Comparison of ENCODE assay signal across 11 cellular contexts in genomic region chr1:209988706-209989105, GRCh38. TPM values are rescaled to one million over a fixed set of nuclear protein-coding genes. Genes with fewer than 3 reads are reported as not detected.
"Had no signal": no experiment of that assay in that cellular context is flagged by ENCODE, and none has a peak within 500 bp of the region (broad histone marks: within the 10 kb centered on the region; RNA-seq: fewer than 3 reads in every experiment).

No MANE protein-coding gene starts in this region.

- H3K4me3 ChIP-seq: prostate gland, sigmoid colon, tibial nerve had no signal

- H3K4me1 ChIP-seq: prostate gland, sigmoid colon, tibial nerve had no signal

- H3K9me3 ChIP-seq: prostate gland, sigmoid colon had no signal

- ATAC-seq: stimulated activated naive B cell treated with anti-CD40 and anti-IgM and Interleukin-4, amounts not matched to agents 10 μg/mL and 1 μg/mL and 100 μg/mL, for 72 hours; T-helper 17 cell had no signal

- DNase-seq: activated CD4-positive, CD25-positive, alpha-beta regulatory T cell; amniotic stem cell; mesendoderm; occipital lobe; sigmoid colon; stimulated activated CD4-positive, alpha-beta T cell treated with anti-CD3 and anti-CD28 coated beads, Interleukin-2, amount 100 ng/mL, for 24 hours; stimulated activated naive B cell treated with anti-CD40 and anti-IgM and Interleukin-4, amounts not matched to agents 10 μg/mL and 1 μg/mL and 100 μg/mL, for 72 hours; T-helper 17 cell had no signal

- H3K36me3 ChIP-seq: prostate gland, sigmoid colon, tibial nerve had no signal

- H3K27me3 ChIP-seq: tibial nerve had no signal

- H3K27ac ChIP-seq: prostate gland, sigmoid colon, tibial nerve had no signal

RNA-seq across cellular contexts. Expression of gene SYT14, which starts 50.7 kb away (rescaled TPM):
- total RNA-seq: subcutaneous adipose tissue, T-helper 17 cell had no signal
